ENCODE assay signal across 26 cellular contexts in genomic region chr15:98930591-98930990, GRCh38.
"Had no signal": no experiment of that assay in that cellular context is flagged by ENCODE, and none has a peak within 500 bp of the region (broad histone marks: within the 10 kb centered on the region; RNA-seq: fewer than 3 reads in every experiment).

No MANE protein-coding gene starts in this region.

- H3K27ac ChIP-seq: left lung, pancreas, prostate gland, sigmoid colon, spleen, tibial nerve, upper lobe of left lung, vagina had no signal

- H3K27me3 ChIP-seq: left lung, pancreas, sigmoid colon, spleen, tibial nerve, upper lobe of left lung, vagina had no signal

- DNase-seq: hippocampal formation; kidney glomerular epithelial cell; left cardiac atrium; left lung; naive thymus-derived CD8-positive, alpha-beta T cell; nucleus accumbens; pancreas; retina; right cardiac atrium; sigmoid colon; small intestine; spleen; stimulated activated CD4-positive, alpha-beta T cell treated with anti-CD3 and anti-CD28 coated beads, Interleukin-2, amount 100 ng/mL, for 48 hours; stimulated activated CD4-positive, alpha-beta T cell treated with anti-CD3 and anti-CD28 coated beads, Interleukin-4, amount 100 ng/mL, for 4 hours; stimulated activated CD8-positive, alpha-beta memory T cell treated with anti-CD3 and anti-CD28 coated beads, Interleukin-4, amount 100 ng/mL, for 48 hours; stimulated activated naive CD4-positive, alpha-beta T cell treated with Interleukin-2 at 50 U/mL for 16 hours; stimulated activated naive CD8-positive, alpha-beta T cell treated with anti-CD3 and anti-CD28 coated beads, Interleukin-15, amount 100 ng/mL, for 72 hours; substantia nigra; upper lobe of left lung had no signal

- H3K4me3 Mint-ChIP-seq: naive thymus-derived CD8-positive, alpha-beta T cell; nephron; neural crest cell; stimulated activated memory B cell treated with anti-CD40 and anti-IgM and Interleukin-4, amounts not matched to agents 10 μg/mL and 1 μg/mL and 100 μg/mL, for 72 hours; stimulated activated naive CD8-positive, alpha-beta T cell treated with anti-CD3 and anti-CD28 coated beads, Interleukin-15, amount 100 ng/mL, for 72 hours had no signal

- H3K27me3 Mint-ChIP-seq: stimulated activated memory B cell treated with anti-CD40 and anti-IgM and Interleukin-4, amounts not matched to agents 10 μg/mL and 1 μg/mL and 100 μg/mL, for 72 hours; stimulated activated naive CD8-positive, alpha-beta T cell treated with anti-CD3 and anti-CD28 coated beads, Interleukin-15, amount 100 ng/mL, for 72 hours had no signal

- H3K4me1 Mint-ChIP-seq: naive thymus-derived CD8-positive, alpha-beta T cell; stimulated activated memory B cell treated with anti-CD40 and anti-IgM and Interleukin-4, amounts not matched to agents 10 μg/mL and 1 μg/mL and 100 μg/mL, for 72 hours; stimulated activated naive CD8-positive, alpha-beta T cell treated with anti-CD3 and anti-CD28 coated beads, Interleukin-15, amount 100 ng/mL, for 72 hours had no signal

- ATAC-seq: left cardiac atrium; left lung; naive thymus-derived CD8-positive, alpha-beta T cell; pancreas; right cardiac atrium; stimulated activated memory B cell treated with anti-CD40 and anti-IgM and Interleukin-4, amounts not matched to agents 10 μg/mL and 1 μg/mL and 100 μg/mL, for 72 hours; stimulated activated naive CD8-positive, alpha-beta T cell treated with anti-CD3 and anti-CD28 coated beads, Interleukin-15, amount 100 ng/mL, for 72 hours had no signal

- H3K4me3 ChIP-seq: left lung, lung, pancreas, prostate gland, sigmoid colon, spleen, tibial nerve, upper lobe of left lung, vagina had no signal

- H3K27ac Mint-ChIP-seq: nephron; stimulated activated memory B cell treated with anti-CD40 and anti-IgM and Interleukin-4, amounts not matched to agents 10 μg/mL and 1 μg/mL and 100 μg/mL, for 72 hours had no signal

- H3K36me3 ChIP-seq: prostate gland had no signal

- H3K9me3 Mint-ChIP-seq: naive thymus-derived CD8-positive, alpha-beta T cell; nephron; neural crest cell; stimulated activated memory B cell treated with anti-CD40 and anti-IgM and Interleukin-4, amounts not matched to agents 10 μg/mL and 1 μg/mL and 100 μg/mL, for 72 hours; stimulated activated naive CD8-positive, alpha-beta T cell treated with anti-CD3 and anti-CD28 coated beads, Interleukin-15, amount 100 ng/mL, for 72 hours had no signal

- H3K4me1 ChIP-seq: left lung, pancreas, prostate gland had no signal
